In the genomic region with DNA sequence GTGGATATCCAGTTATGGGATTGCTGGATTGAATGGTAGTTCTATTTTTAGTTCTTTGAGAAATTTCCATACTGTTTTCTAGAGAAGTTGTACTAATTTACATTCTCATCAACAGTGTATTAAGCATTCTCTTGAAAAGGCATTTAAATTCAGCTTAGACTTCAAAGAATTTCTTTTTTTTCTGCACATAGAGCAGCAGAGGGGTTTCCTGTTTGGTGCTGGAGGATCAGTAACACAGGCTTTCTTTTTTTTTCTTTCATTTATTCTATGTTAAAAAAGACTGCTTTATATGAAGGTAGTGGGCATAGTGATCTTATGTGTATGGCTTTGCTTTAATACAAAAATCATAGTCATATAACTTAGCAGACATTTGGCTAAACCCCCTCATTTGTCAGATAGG, we compare ENCODE assay signal across 28 cellular contexts.
DNase-seq lines count a peak whose midpoint lies in the region; ATAC-seq and TF ChIP-seq lines count a peak whose summit lies in the region.
"Had no signal": no experiment of that assay in that cellular context is flagged by ENCODE, and none has a peak within 500 bp of the region (broad histone marks: within the 10 kb centered on the region; RNA-seq: fewer than 3 reads in every experiment).

No MANE protein-coding gene starts in this region.

- no TSS peak for BruUV-seq in PC-3 (replicated peaks; lab: Mats Ljungman, UMichigan)

- H3K27me3 ChIP-seq in PC-3 (ENCODE audit: low read length) (peaks cover 9% of the 10 kb centered on the region), left ventricle myocardium inferior (ENCODE audit: low read depth) (no peaks in the 10 kb centered on the region), psoas muscle (ENCODE audit: insufficient read depth in 3 of 3, low read length in 2 of 3) (no peaks in the 10 kb centered on the region)
- H3K27me3 ChIP-seq: ascending aorta, BE2C, gastrocnemius medialis, neutrophil, stomach, tibial artery had no signal

- H3K79me2 ChIP-seq in PC-3 (ENCODE audit: low read length), result no peaks in the 10 kb centered on the region

- H3K4me2 ChIP-seq in PC-3 (ENCODE audit: low read length), result peak overlapping the region; percentile 52; the same call in 1 of the 2 replicates

- H2AFZ ChIP-seq in PC-3 (ENCODE audit: low read length), result no peak overlapping the region

- peak overlapping the region; percentile 41 for H3K27ac Mint-ChIP-seq in activated naive CD4-positive, alpha-beta T cell treated with anti-CD3 and anti-CD28 coated beads for 36 hours
- no peak overlapping the region for H3K27ac Mint-ChIP-seq in activated naive CD4-positive, alpha-beta T cell treated with anti-CD3 and anti-CD28 coated beads, Interleukin-2, amount 50 U/mL, for 72 hours
- peak overlapping the region; percentile 13 for H3K27ac Mint-ChIP-seq in endothelial cell (ENCODE audit: unreplicated experiment)
- H3K27ac Mint-ChIP-seq in stimulated activated effector memory CD8-positive, alpha-beta T cell treated with anti-CD3 and anti-CD28 coated beads, Interleukin-12 subunit alpha, Interleukin-12 subunit beta, amount 100 ng/mL, for 72 hours, result peak overlapping the region; percentile 93
- H3K27ac Mint-ChIP-seq: memory B cell; T-helper 1 cell treated with Interleukin-12 subunit alpha and Interleukin-12 subunit beta and Interleukin-4 antibody, amounts not matched to agents 30 μg/mL and 1 μg/mL, for 36 hours had no signal

- DNase-seq in activated naive CD4-positive, alpha-beta T cell treated with anti-CD3 and anti-CD28 coated beads for 36 hours, result no peak
- DNase-seq in activated naive CD4-positive, alpha-beta T cell treated with anti-CD3 and anti-CD28 coated beads, Interleukin-2, amount 50 U/mL, for 72 hours (ENCODE audit: low spot score in 2 of 2), result no peak
- DNase-seq in PC-3 (no peak), endothelial cell (ENCODE audit: low spot score) (no peak), left ventricle myocardium inferior (no peak), left ventricle myocardium superior (no peak), psoas muscle (no peak)
- no peak for DNase-seq in stimulated activated effector memory CD8-positive, alpha-beta T cell treated with anti-CD3 and anti-CD28 coated beads, Interleukin-12 subunit alpha, Interleukin-12 subunit beta, amount 100 ng/mL, for 72 hours (ENCODE audit: low spot score in 2 of 2)
- DNase-seq: activated CD4-positive, CD25-positive, alpha-beta regulatory T cell treated with anti-CD3 and anti-CD28 coated beads, Interleukin-2, amount 50 U/mL, for 72 hours; activated CD8-positive, alpha-beta memory T cell treated with anti-CD3 and anti-CD28 coated beads for 24 hours; activated T-cell treated with anti-CD3 and anti-CD28 coated beads, Interleukin-2, amount 50 U/mL, for 4 hours; BE2C; Calu3; central memory CD4-positive, alpha-beta T cell; DMS79 treated with DMSO at 0.1 percent for 48 hours; gastrocnemius medialis; GF-D8; KG1; MM.1S; NCI-H1417; NCI-H2029 treated with DMSO at 0.1 percent for 48 hours; stomach had no signal

- H3K9me2 ChIP-seq in PC-3 (replicated peaks; ENCODE audit: low read length), result no peaks in the 10 kb centered on the region

- no peak overlapping the region for H3K9ac ChIP-seq in PC-3 (ENCODE audit: low read length)

- no peak for ATAC-seq in activated naive CD4-positive, alpha-beta T cell treated with anti-CD3 and anti-CD28 coated beads, Interleukin-2, amount 50 U/mL, for 72 hours
- no peak for ATAC-seq in PC-3
- ATAC-seq in stimulated activated effector memory CD8-positive, alpha-beta T cell treated with anti-CD3 and anti-CD28 coated beads, Interleukin-12 subunit alpha, Interleukin-12 subunit beta, amount 100 ng/mL, for 72 hours, result no peak
- ATAC-seq in left ventricle myocardium superior, result no peak
- no peak for ATAC-seq in psoas muscle
- ATAC-seq: gastrocnemius medialis, HCT116 had no signal

- H3K27ac ChIP-seq in PC-3 (ENCODE audit: low read length) (no peak overlapping the region), left ventricle myocardium inferior (replicated peaks) (no peak overlapping the region), psoas muscle (no peak overlapping the region)
- H3K27ac ChIP-seq: ascending aorta, gastrocnemius medialis, neutrophil, stomach, tibial artery had no signal

- no peaks in the 10 kb centered on the region for H3K36me3 Mint-ChIP-seq in activated naive CD4-positive, alpha-beta T cell treated with anti-CD3 and anti-CD28 coated beads for 36 hours (ENCODE audit: low read depth)
- H3K36me3 Mint-ChIP-seq in activated naive CD4-positive, alpha-beta T cell treated with anti-CD3 and anti-CD28 coated beads, Interleukin-2, amount 50 U/mL, for 72 hours, result no peaks in the 10 kb centered on the region
- H3K36me3 Mint-ChIP-seq in endothelial cell (ENCODE audit: low read depth, unreplicated experiment), result no peaks in the 10 kb centered on the region
- H3K36me3 Mint-ChIP-seq in stimulated activated effector memory CD8-positive, alpha-beta T cell treated with anti-CD3 and anti-CD28 coated beads, Interleukin-12 subunit alpha, Interleukin-12 subunit beta, amount 100 ng/mL, for 72 hours, result peaks cover 15% of the 10 kb centered on the region
- H3K36me3 Mint-ChIP-seq: memory B cell had no signal

- peaks cover 26% of the 10 kb centered on the region for H3K4me1 Mint-ChIP-seq in activated naive CD4-positive, alpha-beta T cell treated with anti-CD3 and anti-CD28 coated beads for 36 hours (ENCODE audit: low read depth)
- H3K4me1 Mint-ChIP-seq in endothelial cell (ENCODE audit: unreplicated experiment), result peaks cover 13% of the 10 kb centered on the region
- peaks cover 42% of the 10 kb centered on the region for H3K4me1 Mint-ChIP-seq in stimulated activated effector memory CD8-positive, alpha-beta T cell treated with anti-CD3 and anti-CD28 coated beads, Interleukin-12 subunit alpha, Interleukin-12 subunit beta, amount 100 ng/mL, for 72 hours

- no peaks in the 10 kb centered on the region for H3K36me3 ChIP-seq in PC-3 (ENCODE audit: low read depth, low read length)
- no peaks in the 10 kb centered on the region for H3K36me3 ChIP-seq in left ventricle myocardium inferior
- H3K36me3 ChIP-seq in psoas muscle (ENCODE audit: insufficient read depth in 1 of 2, low read depth in 1 of 2), result no peaks in the 10 kb centered on the region
- H3K36me3 ChIP-seq: ascending aorta, BE2C, gastrocnemius medialis, neutrophil, stomach, tibial artery had no signal

- intact Hi-C loops in activated naive CD4-positive, alpha-beta T cell treated with anti-CD3 and anti-CD28 coated beads for 36 hours (cut with micrococcal nuclease), result no loop called here
- intact Hi-C loops in PC-3 (cut with micrococcal nuclease) (no loop called here), left ventricle myocardium inferior (cut with micrococcal nuclease) (no loop called here), left ventricle myocardium superior (cut with micrococcal nuclease) (no loop called here), psoas muscle (cut with DNase I) (no loop called here)

- peaks cover 12% of the 10 kb centered on the region for H3K4me1 ChIP-seq in PC-3 (ENCODE audit: insufficient read depth, low read length)
- H3K4me1 ChIP-seq in left ventricle myocardium inferior, result no peaks in the 10 kb centered on the region
- H3K4me1 ChIP-seq in psoas muscle, result no peaks in the 10 kb centered on the region
- H3K4me1 ChIP-seq: ascending aorta, gastrocnemius medialis, stomach, tibial artery had no signal

- POLR2A ChIA-PET in PC-3 (lab: Charles Lee; ENCODE audit: unreplicated experiment), result no interaction called here

- CTCF ChIA-PET in activated naive CD4-positive, alpha-beta T cell treated with anti-CD3 and anti-CD28 coated beads for 36 hours (lab: Charles Lee), result interaction anchor here (0.7 to 5.4 kb wide), 8 partner anchors 8 to 105 kb away, joined by 3 to 34 read pairs (median 4); no protein-coding TSS in a partner anchor
- CTCF ChIA-PET in PC-3 (lab: Charles Lee), result no interaction called here

- H4K20me1 ChIP-seq in PC-3 (ENCODE audit: low read length), result no peaks in the 10 kb centered on the region

- no peaks in the 10 kb centered on the region for H3K9me3 ChIP-seq in PC-3 (ENCODE audit: low read length)
- no peaks in the 10 kb centered on the region for H3K9me3 ChIP-seq in left ventricle myocardium inferior (replicated peaks)
- no peaks in the 10 kb centered on the region for H3K9me3 ChIP-seq in psoas muscle
- H3K9me3 ChIP-seq: ascending aorta, BE2C, gastrocnemius medialis, neutrophil, stomach, tibial artery had no signal

- no peaks in the 10 kb centered on the region for H3F3A ChIP-seq in PC-3 (ENCODE audit: low read length, unreplicated experiment)

- no peak for TF ChIP-seq CTCF in PC-3 (conservative IDR thresholded peaks at IDR 0.05; ENCODE audit: low read depth, low read length)
- TF ChIP-seq CTCF in endothelial cell (IDR thresholded peaks at IDR 0.05; ENCODE audit: unreplicated experiment), result no peak
- no peak for TF ChIP-seq CTCF in left ventricle myocardium inferior (IDR thresholded peaks at IDR 0.05; ENCODE audit: borderline replicate concordance)
- TF ChIP-seq CTCF in psoas muscle (IDR thresholded peaks at IDR 0.05), result no peak

- no peaks in the 10 kb centered on the region for H3K27me3 Mint-ChIP-seq in activated naive CD4-positive, alpha-beta T cell treated with anti-CD3 and anti-CD28 coated beads for 36 hours (ENCODE audit: low read depth)
- peaks cover 5% of the 10 kb centered on the region for H3K27me3 Mint-ChIP-seq in endothelial cell (ENCODE audit: unreplicated experiment)

- no peak overlapping the region for H3K4me3 Mint-ChIP-seq in activated naive CD4-positive, alpha-beta T cell treated with anti-CD3 and anti-CD28 coated beads for 36 hours
- no peak overlapping the region for H3K4me3 Mint-ChIP-seq in endothelial cell (ENCODE audit: unreplicated experiment)
- peak overlapping the region; percentile 88 for H3K4me3 Mint-ChIP-seq in stimulated activated effector memory CD8-positive, alpha-beta T cell treated with anti-CD3 and anti-CD28 coated beads, Interleukin-12 subunit alpha, Interleukin-12 subunit beta, amount 100 ng/mL, for 72 hours
- H3K4me3 Mint-ChIP-seq: activated T-cell treated with anti-CD3 and anti-CD28 coated beads, Interleukin-2, amount 50 U/mL, for 4 hours; memory B cell; T-helper 1 cell treated with Interleukin-12 subunit alpha and Interleukin-12 subunit beta and Interleukin-4 antibody, amounts not matched to agents 30 μg/mL and 1 μg/mL, for 36 hours had no signal

- H3K4me3 ChIP-seq in PC-3 (ENCODE audit: low read length) (no peak overlapping the region), left ventricle myocardium inferior (no peak overlapping the region), psoas muscle (no peak overlapping the region)
- H3K4me3 ChIP-seq: ascending aorta, gastrocnemius medialis, stomach, tibial artery had no signal

- H3K9me3 Mint-ChIP-seq in activated naive CD4-positive, alpha-beta T cell treated with anti-CD3 and anti-CD28 coated beads for 36 hours, result no peaks in the 10 kb centered on the region
- no peaks in the 10 kb centered on the region for H3K9me3 Mint-ChIP-seq in activated naive CD4-positive, alpha-beta T cell treated with anti-CD3 and anti-CD28 coated beads, Interleukin-2, amount 50 U/mL, for 72 hours
- no peaks in the 10 kb centered on the region for H3K9me3 Mint-ChIP-seq in endothelial cell (ENCODE audit: unreplicated experiment)
- H3K9me3 Mint-ChIP-seq in stimulated activated effector memory CD8-positive, alpha-beta T cell treated with anti-CD3 and anti-CD28 coated beads, Interleukin-12 subunit alpha, Interleukin-12 subunit beta, amount 100 ng/mL, for 72 hours, result no peaks in the 10 kb centered on the region
- H3K9me3 Mint-ChIP-seq: activated T-cell treated with anti-CD3 and anti-CD28 coated beads, Interleukin-2, amount 50 U/mL, for 4 hours; memory B cell; T-helper 1 cell treated with Interleukin-12 subunit alpha and Interleukin-12 subunit beta and Interleukin-4 antibody, amounts not matched to agents 30 μg/mL and 1 μg/mL, for 36 hours had no signal

Comparison
In these comparisons a context has a peak if more than half of its experiments do, and no peak if none do; other contexts are left out.
1. H3K27ac Mint-ChIP-seq: peak in activated naive CD4-positive, alpha-beta T cell treated with anti-CD3 and anti-CD28 coated beads for 36 hours (single experiment), endothelial cell (single experiment) and stimulated activated effector memory CD8-positive, alpha-beta T cell treated with anti-CD3 and anti-CD28 coated beads, Interleukin-12 subunit alpha, Interleukin-12 subunit beta, amount 100 ng/mL, for 72 hours (single experiment); none in activated naive CD4-positive, alpha-beta T cell treated with anti-CD3 and anti-CD28 coated beads, Interleukin-2, amount 50 U/mL, for 72 hours (0 of 2).